Comparison of ENCODE assay signal across 2 cellular contexts in the genomic region with DNA sequence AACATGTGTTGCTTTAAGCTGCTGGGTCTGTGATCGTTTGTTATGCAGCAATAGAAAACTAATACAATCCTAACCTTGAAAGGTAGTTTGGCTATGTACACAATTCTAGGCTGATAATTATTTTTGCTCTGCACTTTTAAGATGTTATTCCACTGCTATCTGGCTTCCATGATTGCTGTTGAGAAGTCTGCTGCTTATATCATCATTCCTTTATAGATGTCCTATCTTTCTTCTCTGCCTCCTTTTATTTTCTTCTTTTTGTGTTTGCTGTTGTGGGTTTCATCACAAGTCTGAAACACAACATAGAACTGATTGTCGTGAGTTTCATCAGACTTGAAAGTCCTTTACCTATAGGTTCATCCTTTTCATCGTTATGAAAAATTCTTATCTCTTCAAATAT.
A peak's percentile ranks its signal among the peaks of the same experiment; 100 is the strongest.
TF ChIP-seq lines count a peak whose summit lies in the region.

No MANE protein-coding gene starts in this region.

TF ChIP-seq in HepG2, 621 proteins besides CTCF, POLR2A, EP300 and RAD21:
- TF ChIP-seq MIXL1 (CRISPR knock-in tag; IDR thresholded peaks at IDR 0.05), result no peak
- no peak for TF ChIP-seq BRD4 (CRISPR knock-in tag; IDR thresholded peaks at IDR 0.05)
- TF ChIP-seq HNRNPH1 (optimal IDR thresholded peaks at IDR 0.05; ENCODE audit: low read depth, low read length), result no peak
- no peak for TF ChIP-seq ZNF430 (CRISPR knock-in tag; IDR thresholded peaks at IDR 0.05)
- TF ChIP-seq IKZF4 (CRISPR knock-in tag; IDR thresholded peaks at IDR 0.05; ENCODE audit: borderline replicate concordance, low read depth, not compliant biosample characterization), result no peak
- peak; percentile 67; the same call in 1 of the 2 replicates for TF ChIP-seq ZNF317 (CRISPR knock-in tag; IDR thresholded peaks at IDR 0.05)
- TF ChIP-seq, protein P1, sequence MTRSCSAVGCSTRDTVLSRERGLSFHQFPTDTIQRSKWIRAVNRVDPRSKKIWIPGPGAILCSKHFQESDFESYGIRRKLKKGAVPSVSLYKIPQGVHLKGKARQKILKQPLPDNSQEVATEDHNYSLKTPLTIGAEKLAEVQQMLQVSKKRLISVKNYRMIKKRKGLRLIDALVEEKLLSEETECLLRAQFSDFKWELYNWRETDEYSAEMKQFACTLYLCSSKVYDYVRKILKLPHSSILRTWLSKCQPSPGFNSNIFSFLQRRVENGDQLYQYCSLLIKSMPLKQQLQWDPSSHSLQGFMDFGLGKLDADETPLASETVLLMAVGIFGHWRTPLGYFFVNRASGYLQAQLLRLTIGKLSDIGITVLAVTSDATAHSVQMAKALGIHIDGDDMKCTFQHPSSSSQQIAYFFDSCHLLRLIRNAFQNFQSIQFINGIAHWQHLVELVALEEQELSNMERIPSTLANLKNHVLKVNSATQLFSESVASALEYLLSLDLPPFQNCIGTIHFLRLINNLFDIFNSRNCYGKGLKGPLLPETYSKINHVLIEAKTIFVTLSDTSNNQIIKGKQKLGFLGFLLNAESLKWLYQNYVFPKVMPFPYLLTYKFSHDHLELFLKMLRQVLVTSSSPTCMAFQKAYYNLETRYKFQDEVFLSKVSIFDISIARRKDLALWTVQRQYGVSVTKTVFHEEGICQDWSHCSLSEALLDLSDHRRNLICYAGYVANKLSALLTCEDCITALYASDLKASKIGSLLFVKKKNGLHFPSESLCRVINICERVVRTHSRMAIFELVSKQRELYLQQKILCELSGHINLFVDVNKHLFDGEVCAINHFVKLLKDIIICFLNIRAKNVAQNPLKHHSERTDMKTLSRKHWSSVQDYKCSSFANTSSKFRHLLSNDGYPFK (CRISPR knock-in tag; IDR thresholded peaks at IDR 0.05; ENCODE audit: borderline replicate concordance), result no peak
- TF ChIP-seq, protein P2, sequence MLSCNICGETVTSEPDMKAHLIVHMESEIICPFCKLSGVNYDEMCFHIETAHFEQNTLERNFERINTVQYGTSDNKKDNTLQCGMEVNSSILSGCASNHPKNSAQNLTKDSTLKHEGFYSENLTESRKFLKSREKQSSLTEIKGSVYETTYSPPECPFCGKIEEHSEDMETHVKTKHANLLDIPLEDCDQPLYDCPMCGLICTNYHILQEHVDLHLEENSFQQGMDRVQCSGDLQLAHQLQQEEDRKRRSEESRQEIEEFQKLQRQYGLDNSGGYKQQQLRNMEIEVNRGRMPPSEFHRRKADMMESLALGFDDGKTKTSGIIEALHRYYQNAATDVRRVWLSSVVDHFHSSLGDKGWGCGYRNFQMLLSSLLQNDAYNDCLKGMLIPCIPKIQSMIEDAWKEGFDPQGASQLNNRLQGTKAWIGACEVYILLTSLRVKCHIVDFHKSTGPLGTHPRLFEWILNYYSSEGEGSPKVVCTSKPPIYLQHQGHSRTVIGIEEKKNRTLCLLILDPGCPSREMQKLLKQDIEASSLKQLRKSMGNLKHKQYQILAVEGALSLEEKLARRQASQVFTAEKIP (CRISPR knock-in tag; IDR thresholded peaks at IDR 0.05; ENCODE audit: borderline replicate concordance), result no peak
- no peak for TF ChIP-seq ZNF333 (CRISPR knock-in tag; IDR thresholded peaks at IDR 0.05; ENCODE audit: borderline replicate concordance)

TF ChIP-seq in K562, 482 proteins besides CTCF, POLR2A, EP300 and RAD21:
- peak; percentile 69; the same call in 1 of the 2 replicates for TF ChIP-seq TRIM28 (IDR thresholded peaks at IDR 0.05)
- peak in 1 of 2 experiments; percentile 76; a peak in 2 of 3 replicates for TF ChIP-seq CBX3 (IDR thresholded peaks at IDR 0.05; ENCODE audit: borderline replicate concordance in 1 of 2, low read length in 2 of 2)
- 0 out of 2 replicates have a peak, but pooled peaks have one; percentile 28 for TF ChIP-seq TEAD2 (tag; IDR thresholded peaks at IDR 0.05)
- TF ChIP-seq NR3C1 (CRISPR knock-in tag; IDR thresholded peaks at IDR 0.05), result no peak
- TF ChIP-seq, protein P3, sequence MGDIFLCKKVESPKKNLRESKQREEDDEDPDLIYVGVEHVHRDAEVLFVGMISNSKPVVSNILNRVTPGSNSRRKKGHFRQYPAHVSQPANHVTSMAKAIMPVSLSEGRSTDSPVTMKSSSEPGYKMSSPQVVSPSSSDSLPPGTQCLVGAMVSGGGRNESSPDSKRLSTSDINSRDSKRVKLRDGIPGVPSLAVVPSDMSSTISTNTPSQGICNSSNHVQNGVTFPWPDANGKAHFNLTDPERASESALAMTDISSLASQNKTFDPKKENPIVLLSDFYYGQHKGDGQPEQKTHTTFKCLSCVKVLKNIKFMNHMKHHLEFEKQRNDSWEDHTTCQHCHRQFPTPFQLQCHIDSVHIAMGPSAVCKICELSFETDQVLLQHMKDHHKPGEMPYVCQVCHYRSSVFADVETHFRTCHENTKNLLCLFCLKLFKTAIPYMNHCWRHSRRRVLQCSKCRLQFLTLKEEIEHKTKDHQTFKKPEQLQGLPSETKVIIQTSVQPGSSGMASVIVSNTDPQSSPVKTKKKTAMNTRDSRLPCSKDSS (IDR thresholded peaks at IDR 0.05; ENCODE audit: low read depth, partially characterized antibody), result peak; percentile 59
- TF ChIP-seq, protein P4, sequence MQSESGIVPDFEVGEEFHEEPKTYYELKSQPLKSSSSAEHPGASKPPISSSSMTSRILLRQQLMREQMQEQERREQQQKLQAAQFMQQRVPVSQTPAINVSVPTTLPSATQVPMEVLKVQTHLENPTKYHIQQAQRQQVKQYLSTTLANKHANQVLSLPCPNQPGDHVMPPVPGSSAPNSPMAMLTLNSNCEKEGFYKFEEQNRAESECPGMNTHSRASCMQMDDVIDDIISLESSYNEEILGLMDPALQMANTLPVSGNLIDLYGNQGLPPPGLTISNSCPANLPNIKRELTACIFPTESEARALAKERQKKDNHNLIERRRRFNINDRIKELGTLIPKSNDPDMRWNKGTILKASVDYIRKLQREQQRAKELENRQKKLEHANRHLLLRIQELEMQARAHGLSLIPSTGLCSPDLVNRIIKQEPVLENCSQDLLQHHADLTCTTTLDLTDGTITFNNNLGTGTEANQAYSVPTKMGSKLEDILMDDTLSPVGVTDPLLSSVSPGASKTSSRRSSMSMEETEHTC (IDR thresholded peaks at IDR 0.05), result no peak
- TF ChIP-seq TRIM24 (IDR thresholded peaks at IDR 0.05), result peak; percentile 16 to 66; a peak in 2 of 4 replicates
